In genomic region chr1:107530543-107530942, GRCh38 we compare ENCODE assay signal across 15 cellular contexts.
DNase-seq lines count a peak whose midpoint lies in the region; ATAC-seq and TF ChIP-seq lines count a peak whose summit lies in the region.
"Had no signal": no experiment of that assay in that cellular context is flagged by ENCODE, and none has a peak within 500 bp of the region (broad histone marks: within the 10 kb centered on the region; RNA-seq: fewer than 3 reads in every experiment).

No MANE protein-coding gene starts in this region.

- H3K4me3 ChIP-seq in AG09309 (ENCODE audit: control insufficient read depth, low read depth, low read length), result no peak overlapping the region
- no peak overlapping the region for H3K4me3 ChIP-seq in adipocyte (ENCODE audit: low read length)
- H3K4me3 ChIP-seq: coronary artery, right atrium auricular region had no signal

- no peaks in the 10 kb centered on the region for H3K36me3 ChIP-seq in adipocyte (ENCODE audit: control insufficient read depth, insufficient read depth, low read length, severe bottlenecking)
- H3K36me3 ChIP-seq: right atrium auricular region had no signal

- DNase-seq in AG09309 (ENCODE audit: low read depth), result peak; percentile 31
- DNase-seq in M059J (ENCODE audit: low read depth), result peak; percentile 76
- DNase-seq in adipocyte (ENCODE audit: low read depth), result peak; percentile 16
- peak; percentile 82 to 86 for DNase-seq in foreskin keratinocyte
- DNase-seq in NCI-H2227 treated with DMSO at 0.1 percent for 48 hours (lab: John Stamatoyannopoulos, UW), result no peak
- DNase-seq in activated CD4-positive, alpha-beta T cell treated with anti-CD3 and anti-CD28 coated beads, Interleukin-2, amount 50 U/mL, for 4 hours, result no peak
- no peak for DNase-seq in ACHN
- DNase-seq: activated CD4-positive, alpha-beta T cell treated with anti-CD3 and anti-CD28 coated beads, Interleukin-2, amount 50 U/mL, for 1 hour; COR-L47; KBM-7; NCI-H1048; stimulated activated naive CD4-positive, alpha-beta T cell treated with Interleukin-2 at 50 U/mL for 16 hours had no signal

- ATAC-seq in foreskin keratinocyte (peak; percentile 70), GM18873 (IDR thresholded peaks at IDR 0.05; ENCODE audit: low FRiP score, unreplicated experiment) (no peak)

- H3K4me1 ChIP-seq in adipocyte (ENCODE audit: control insufficient read depth, insufficient read depth, low read length), result peaks cover 13% of the 10 kb centered on the region
- H3K4me1 ChIP-seq in foreskin keratinocyte, result peaks cover 26% of the 10 kb centered on the region
- H3K4me1 ChIP-seq: right atrium auricular region had no signal

- in situ Hi-C loops in ACHN (cut with HindIII; ENCODE audit: low pct_ligation_motif_present, low pct_unique_long_range_greater_than_20kb, low sequenced_read_pairs), result no loop called here

- no peaks in the 10 kb centered on the region for H3K9me3 ChIP-seq in adipocyte (ENCODE audit: control insufficient read depth, low read length)
- H3K9me3 ChIP-seq: right atrium auricular region had no signal

- H3K9ac ChIP-seq in adipocyte (ENCODE audit: low read length), result no peak overlapping the region

- TF ChIP-seq CTCF in AG09309 (IDR thresholded peaks at IDR 0.05; ENCODE audit: control insufficient read depth, insufficient read depth, low read depth, low read length, missing control alignments) (no peak), foreskin keratinocyte (conservative IDR thresholded peaks at IDR 0.05) (no peak)

- H3K27ac ChIP-seq in foreskin keratinocyte, result peak overlapping the region; percentile 90
- H3K27ac ChIP-seq: coronary artery, right atrium auricular region had no signal

- H3K27me3 ChIP-seq in adipocyte (replicated peaks; ENCODE audit: control insufficient read depth, insufficient read depth, low read length) (no peaks in the 10 kb centered on the region), foreskin keratinocyte (no peaks in the 10 kb centered on the region)
- H3K27me3 ChIP-seq: right atrium auricular region had no signal

Comparison
In these comparisons a context has a peak if more than half of its experiments do, and no peak if none do; other contexts are left out.
1. DNase-seq: peak in AG09309 (single experiment), M059J (single experiment), adipocyte (single experiment) and foreskin keratinocyte (2 of 2); none in NCI-H2227 treated with DMSO at 0.1 percent for 48 hours (single experiment), activated CD4-positive, alpha-beta T cell treated with anti-CD3 and anti-CD28 coated beads, Interleukin-2, amount 50 U/mL, for 4 hours (0 of 2) and ACHN (single experiment).